In the genomic region with DNA sequence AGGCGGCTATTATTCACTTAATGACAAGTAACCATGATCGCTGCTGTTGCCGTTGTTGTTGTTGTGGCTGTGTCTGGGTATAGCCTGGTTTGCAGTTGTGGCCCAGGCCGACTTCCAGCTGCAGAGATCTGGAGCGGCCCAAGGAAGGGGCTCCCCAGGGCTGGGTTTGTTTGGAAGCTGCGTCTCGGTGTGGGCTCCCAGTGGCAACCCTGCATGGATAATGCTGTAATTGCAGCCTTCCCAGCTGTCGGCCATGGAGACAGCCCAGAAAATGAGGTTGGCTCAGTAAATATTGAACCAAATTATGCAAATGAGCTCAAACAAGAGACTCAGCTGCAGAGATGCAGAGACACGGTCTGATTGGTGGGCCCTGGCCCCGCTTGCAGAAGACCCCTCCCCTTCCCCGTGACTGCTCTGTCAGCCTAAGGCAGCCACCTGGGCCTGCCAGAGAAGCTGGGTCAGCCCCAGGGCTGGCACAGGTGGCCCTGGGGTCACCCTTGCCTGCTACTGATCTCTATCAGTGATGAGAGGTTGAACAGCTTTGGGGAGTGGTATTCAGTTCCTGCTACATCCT, we compare ENCODE assay signal across 1 cellular context.
TF ChIP-seq lines count a peak whose summit lies in the region.

No MANE protein-coding gene starts in this region.

TF ChIP-seq in GM23338, 12 proteins besides CTCF, POLR2A, EP300 and RAD21 (continued from another document):
- TF ChIP-seq, protein P1, sequence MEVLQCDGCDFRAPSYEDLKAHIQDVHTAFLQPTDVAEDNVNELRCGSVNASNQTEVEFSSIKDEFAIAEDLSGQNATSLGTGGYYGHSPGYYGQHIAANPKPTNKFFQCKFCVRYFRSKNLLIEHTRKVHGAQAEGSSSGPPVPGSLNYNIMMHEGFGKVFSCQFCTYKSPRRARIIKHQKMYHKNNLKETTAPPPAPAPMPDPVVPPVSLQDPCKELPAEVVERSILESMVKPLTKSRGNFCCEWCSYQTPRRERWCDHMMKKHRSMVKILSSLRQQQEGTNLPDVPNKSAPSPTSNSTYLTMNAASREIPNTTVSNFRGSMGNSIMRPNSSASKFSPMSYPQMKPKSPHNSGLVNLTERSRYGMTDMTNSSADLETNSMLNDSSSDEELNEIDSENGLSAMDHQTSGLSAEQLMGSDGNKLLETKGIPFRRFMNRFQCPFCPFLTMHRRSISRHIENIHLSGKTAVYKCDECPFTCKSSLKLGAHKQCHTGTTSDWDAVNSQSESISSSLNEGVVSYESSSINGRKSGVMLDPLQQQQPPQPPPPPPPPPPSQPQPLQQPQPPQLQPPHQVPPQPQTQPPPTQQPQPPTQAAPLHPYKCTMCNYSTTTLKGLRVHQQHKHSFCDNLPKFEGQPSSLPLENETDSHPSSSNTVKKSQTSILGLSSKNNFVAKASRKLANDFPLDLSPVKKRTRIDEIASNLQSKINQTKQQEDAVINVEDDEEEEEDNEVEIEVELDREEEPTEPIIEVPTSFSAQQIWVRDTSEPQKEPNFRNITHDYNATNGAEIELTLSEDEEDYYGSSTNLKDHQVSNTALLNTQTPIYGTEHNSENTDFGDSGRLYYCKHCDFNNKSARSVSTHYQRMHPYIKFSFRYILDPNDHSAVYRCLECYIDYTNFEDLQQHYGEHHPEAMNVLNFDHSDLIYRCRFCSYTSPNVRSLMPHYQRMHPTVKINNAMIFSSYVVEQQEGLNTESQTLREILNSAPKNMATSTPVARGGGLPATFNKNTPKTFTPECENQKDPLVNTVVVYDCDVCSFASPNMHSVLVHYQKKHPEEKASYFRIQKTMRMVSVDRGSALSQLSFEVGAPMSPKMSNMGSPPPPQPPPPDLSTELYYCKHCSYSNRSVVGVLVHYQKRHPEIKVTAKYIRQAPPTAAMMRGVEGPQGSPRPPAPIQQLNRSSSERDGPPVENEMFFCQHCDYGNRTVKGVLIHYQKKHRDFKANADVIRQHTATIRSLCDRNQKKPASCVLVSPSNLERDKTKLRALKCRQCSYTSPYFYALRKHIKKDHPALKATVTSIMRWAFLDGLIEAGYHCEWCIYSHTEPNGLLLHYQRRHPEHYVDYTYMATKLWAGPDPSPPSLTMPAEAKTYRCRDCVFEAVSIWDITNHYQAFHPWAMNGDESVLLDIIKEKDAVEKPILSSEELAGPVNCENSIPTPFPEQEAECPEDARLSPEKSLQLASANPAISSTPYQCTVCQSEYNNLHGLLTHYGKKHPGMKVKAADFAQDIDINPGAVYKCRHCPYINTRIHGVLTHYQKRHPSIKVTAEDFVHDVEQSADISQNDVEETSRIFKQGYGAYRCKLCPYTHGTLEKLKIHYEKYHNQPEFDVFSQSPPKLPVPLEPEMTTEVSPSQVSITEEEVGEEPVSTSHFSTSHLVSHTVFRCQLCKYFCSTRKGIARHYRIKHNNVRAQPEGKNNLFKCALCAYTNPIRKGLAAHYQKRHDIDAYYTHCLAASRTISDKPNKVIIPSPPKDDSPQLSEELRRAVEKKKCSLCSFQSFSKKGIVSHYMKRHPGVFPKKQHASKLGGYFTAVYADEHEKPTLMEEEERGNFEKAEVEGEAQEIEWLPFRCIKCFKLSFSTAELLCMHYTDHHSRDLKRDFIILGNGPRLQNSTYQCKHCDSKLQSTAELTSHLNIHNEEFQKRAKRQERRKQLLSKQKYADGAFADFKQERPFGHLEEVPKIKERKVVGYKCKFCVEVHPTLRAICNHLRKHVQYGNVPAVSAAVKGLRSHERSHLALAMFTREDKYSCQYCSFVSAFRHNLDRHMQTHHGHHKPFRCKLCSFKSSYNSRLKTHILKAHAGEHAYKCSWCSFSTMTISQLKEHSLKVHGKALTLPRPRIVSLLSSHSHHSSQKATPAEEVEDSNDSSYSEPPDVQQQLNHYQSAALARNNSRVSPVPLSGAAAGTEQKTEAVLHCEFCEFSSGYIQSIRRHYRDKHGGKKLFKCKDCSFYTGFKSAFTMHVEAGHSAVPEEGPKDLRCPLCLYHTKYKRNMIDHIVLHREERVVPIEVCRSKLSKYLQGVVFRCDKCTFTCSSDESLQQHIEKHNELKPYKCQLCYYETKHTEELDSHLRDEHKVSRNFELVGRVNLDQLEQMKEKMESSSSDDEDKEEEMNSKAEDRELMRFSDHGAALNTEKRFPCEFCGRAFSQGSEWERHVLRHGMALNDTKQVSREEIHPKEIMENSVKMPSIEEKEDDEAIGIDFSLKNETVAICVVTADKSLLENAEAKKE (CRISPR knock-in tag; IDR thresholded peaks at IDR 0.05), result no peak
- no peak for TF ChIP-seq EZH2 (IDR thresholded peaks at IDR 0.05; ENCODE audit: low read depth, unreplicated experiment)
- TF ChIP-seq NANOG (IDR thresholded peaks at IDR 0.05; ENCODE audit: borderline replicate concordance), result no peak
- TF ChIP-seq CREB1 (CRISPR knock-in tag; IDR thresholded peaks at IDR 0.05; ENCODE audit: low read depth), result no peak
- no peak for TF ChIP-seq JUNB (IDR thresholded peaks at IDR 0.05; ENCODE audit: unreplicated experiment)
- TF ChIP-seq, protein P2, sequence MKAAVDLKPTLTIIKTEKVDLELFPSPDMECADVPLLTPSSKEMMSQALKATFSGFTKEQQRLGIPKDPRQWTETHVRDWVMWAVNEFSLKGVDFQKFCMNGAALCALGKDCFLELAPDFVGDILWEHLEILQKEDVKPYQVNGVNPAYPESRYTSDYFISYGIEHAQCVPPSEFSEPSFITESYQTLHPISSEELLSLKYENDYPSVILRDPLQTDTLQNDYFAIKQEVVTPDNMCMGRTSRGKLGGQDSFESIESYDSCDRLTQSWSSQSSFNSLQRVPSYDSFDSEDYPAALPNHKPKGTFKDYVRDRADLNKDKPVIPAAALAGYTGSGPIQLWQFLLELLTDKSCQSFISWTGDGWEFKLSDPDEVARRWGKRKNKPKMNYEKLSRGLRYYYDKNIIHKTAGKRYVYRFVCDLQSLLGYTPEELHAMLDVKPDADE (IDR thresholded peaks at IDR 0.05), result no peak
TF ChIP-seq in GM23338: peak in this region for 0.
